ENCODE assay signal across 23 cellular contexts in the genomic region with DNA sequence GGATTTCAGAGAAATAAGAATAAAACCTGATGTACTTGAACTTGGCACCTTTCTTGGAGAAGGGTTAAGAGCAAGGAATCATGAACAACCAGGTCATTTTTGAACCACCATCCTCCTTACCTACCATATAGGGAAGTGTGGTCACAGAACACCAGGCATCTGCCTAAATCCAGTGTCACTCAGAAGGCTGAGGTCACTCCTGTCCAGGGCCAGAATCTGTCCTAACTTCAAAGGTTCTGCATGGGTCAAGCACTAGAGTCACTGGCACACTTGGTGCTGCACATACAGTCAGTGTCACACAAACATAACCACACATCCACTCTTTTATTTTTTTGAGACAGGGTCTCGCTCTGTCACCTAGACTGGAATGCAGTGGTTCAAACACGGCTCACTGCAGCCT. TPM values are rescaled to one million over a fixed set of nuclear protein-coding genes. Genes with fewer than 3 reads are reported as not detected.
A peak's percentile ranks its signal among the peaks of the same experiment; 100 is the strongest.
DNase-seq lines count a peak whose midpoint lies in the region; ATAC-seq and TF ChIP-seq lines count a peak whose summit lies in the region.
"Had no signal": no experiment of that assay in that cellular context is flagged by ENCODE, and none has a peak within 500 bp of the region (broad histone marks: within the 10 kb centered on the region; RNA-seq: fewer than 3 reads in every experiment).

No MANE protein-coding gene starts in this region.

- H3K4me1 ChIP-seq in Loucy (ENCODE audit: insufficient read depth, low read length, poor library complexity, severe bottlenecking), result peaks cover 18% of the 10 kb centered on the region

- CTCF ChIA-PET in activated naive CD4-positive, alpha-beta T cell treated with anti-CD3 and anti-CD28 coated beads for 36 hours (lab: Charles Lee), result no interaction called here

- no peaks in the 10 kb centered on the region for H3F3A ChIP-seq in Loucy (ENCODE audit: low read depth)

- no peaks in the 10 kb centered on the region for H3K9me2 ChIP-seq in Loucy (replicated peaks; ENCODE audit: low read depth, low read length)

- H3K4me3 ChIP-seq in Loucy (ENCODE audit: low read length, poor library complexity, severe bottlenecking), result no peak overlapping the region
- H3K4me3 ChIP-seq: HAP-1 had no signal

- H3K27ac Mint-ChIP-seq in activated naive CD4-positive, alpha-beta T cell treated with anti-CD3 and anti-CD28 coated beads for 36 hours, result peak overlapping the region; percentile 24
- no peak overlapping the region for H3K27ac Mint-ChIP-seq in glutamatergic neuron (ENCODE audit: unreplicated experiment)
- peak overlapping the region; percentile 30 for H3K27ac Mint-ChIP-seq in stimulated activated effector memory CD8-positive, alpha-beta T cell treated with anti-CD3 and anti-CD28 coated beads, Interleukin-12 subunit alpha, Interleukin-12 subunit beta, amount 100 ng/mL, for 72 hours

- DNase-seq in activated naive CD4-positive, alpha-beta T cell treated with anti-CD3 and anti-CD28 coated beads for 36 hours, result no peak
- DNase-seq in activated naive CD4-positive, alpha-beta T cell (lab: John Stamatoyannopoulos, UW), result no peak
- DNase-seq in glutamatergic neuron, result no peak
- no peak for DNase-seq in stimulated activated effector memory CD8-positive, alpha-beta T cell treated with anti-CD3 and anti-CD28 coated beads, Interleukin-12 subunit alpha, Interleukin-12 subunit beta, amount 100 ng/mL, for 72 hours (ENCODE audit: low spot score in 2 of 2)
- no peak for DNase-seq in COR-L47 (lab: John Stamatoyannopoulos, UW)
- no peak for DNase-seq in NCI-H69 (lab: John Stamatoyannopoulos, UW)
- no peak for DNase-seq in NCI-H1092 treated with DMSO at 0.1 percent for 48 hours (lab: John Stamatoyannopoulos, UW)
- DNase-seq: activated CD8-positive, alpha-beta memory T cell treated with anti-CD3 and anti-CD28 coated beads, Interleukin-2, amount 50 U/mL, for 4 hours; activated gamma-delta T cell; anterior cingulate cortex; caudate nucleus; dermis blood vessel endothelial cell; DMS153; MM.1S; naive thymus-derived CD8-positive, alpha-beta T cell; NCI-H1436 treated with DMSO at 0.1 percent for 48 hours; NCI-H2171; NCI-H524 treated with DMSO at 0.1 percent for 48 hours; T-helper 9 cell had no signal

- H3K9me3 ChIP-seq in Loucy (ENCODE audit: insufficient read depth, low read depth, low read length), result no peaks in the 10 kb centered on the region
- H3K9me3 ChIP-seq: HAP-1 had no signal

- peak overlapping the region; percentile 53 for H3K4me3 Mint-ChIP-seq in activated naive CD4-positive, alpha-beta T cell treated with anti-CD3 and anti-CD28 coated beads for 36 hours
- H3K4me3 Mint-ChIP-seq in glutamatergic neuron (ENCODE audit: unreplicated experiment), result peak overlapping the region; percentile 67
- no peak overlapping the region for H3K4me3 Mint-ChIP-seq in stimulated activated effector memory CD8-positive, alpha-beta T cell treated with anti-CD3 and anti-CD28 coated beads, Interleukin-12 subunit alpha, Interleukin-12 subunit beta, amount 100 ng/mL, for 72 hours
- H3K4me3 Mint-ChIP-seq: CD14-positive monocyte had no signal

- ATAC-seq in stimulated activated effector memory CD8-positive, alpha-beta T cell treated with anti-CD3 and anti-CD28 coated beads, Interleukin-12 subunit alpha, Interleukin-12 subunit beta, amount 100 ng/mL, for 72 hours, result no peak
- ATAC-seq: naive thymus-derived CD8-positive, alpha-beta T cell; sciatic nerve had no signal

- H3K9me3 Mint-ChIP-seq in activated naive CD4-positive, alpha-beta T cell treated with anti-CD3 and anti-CD28 coated beads for 36 hours, result no peaks in the 10 kb centered on the region
- no peaks in the 10 kb centered on the region for H3K9me3 Mint-ChIP-seq in glutamatergic neuron (ENCODE audit: unreplicated experiment)
- no peaks in the 10 kb centered on the region for H3K9me3 Mint-ChIP-seq in stimulated activated effector memory CD8-positive, alpha-beta T cell treated with anti-CD3 and anti-CD28 coated beads, Interleukin-12 subunit alpha, Interleukin-12 subunit beta, amount 100 ng/mL, for 72 hours
- H3K9me3 Mint-ChIP-seq: naive thymus-derived CD8-positive, alpha-beta T cell had no signal

- peaks cover 7% of the 10 kb centered on the region for H3K36me3 Mint-ChIP-seq in activated naive CD4-positive, alpha-beta T cell treated with anti-CD3 and anti-CD28 coated beads for 36 hours (ENCODE audit: low read depth)
- no peaks in the 10 kb centered on the region for H3K36me3 Mint-ChIP-seq in glutamatergic neuron (ENCODE audit: unreplicated experiment)
- peaks cover 18% of the 10 kb centered on the region for H3K36me3 Mint-ChIP-seq in stimulated activated effector memory CD8-positive, alpha-beta T cell treated with anti-CD3 and anti-CD28 coated beads, Interleukin-12 subunit alpha, Interleukin-12 subunit beta, amount 100 ng/mL, for 72 hours

- no peak overlapping the region for H2AFZ ChIP-seq in Loucy (ENCODE audit: low read length)

- H3K27me3 Mint-ChIP-seq in activated naive CD4-positive, alpha-beta T cell treated with anti-CD3 and anti-CD28 coated beads for 36 hours (ENCODE audit: low read depth), result no peaks in the 10 kb centered on the region
- no peaks in the 10 kb centered on the region for H3K27me3 Mint-ChIP-seq in glutamatergic neuron (ENCODE audit: unreplicated experiment)
- H3K27me3 Mint-ChIP-seq: naive thymus-derived CD8-positive, alpha-beta T cell had no signal

- peak overlapping the region; percentile 14 for H3K4me2 ChIP-seq in Loucy (ENCODE audit: low read depth, low read length, poor library complexity, severe bottlenecking)

- no peaks in the 10 kb centered on the region for H3K36me3 ChIP-seq in Loucy (ENCODE audit: insufficient read depth, low read length)

- H3K9ac ChIP-seq in Loucy (ENCODE audit: low read depth, low read length, poor library complexity, severe bottlenecking), result no peak overlapping the region

- H3K27me3 ChIP-seq in Loucy (ENCODE audit: insufficient read depth, low read length, poor library complexity, severe bottlenecking), result no peaks in the 10 kb centered on the region

- peaks cover 37% of the 10 kb centered on the region for H3K79me2 ChIP-seq in Loucy (ENCODE audit: insufficient read depth, low read length)

- intact Hi-C loops in activated naive CD4-positive, alpha-beta T cell treated with anti-CD3 and anti-CD28 coated beads for 36 hours (cut with micrococcal nuclease), result loop anchor here (10.0 kb wide), 4 partner anchors 202 to 1252 kb away; a partner anchor contains a TSS

- no peak for TF ChIP-seq CTCF in Loucy (conservative IDR thresholded peaks at IDR 0.05; ENCODE audit: low read length)
- no peak for TF ChIP-seq CTCF in glutamatergic neuron (IDR thresholded peaks at IDR 0.05; ENCODE audit: partially characterized antibody, unreplicated experiment)

- peaks cover 25% of the 10 kb centered on the region for H4K20me1 ChIP-seq in Loucy (ENCODE audit: insufficient read depth, low read length, poor library complexity, severe bottlenecking)

- peaks cover 17% of the 10 kb centered on the region for H3K4me1 Mint-ChIP-seq in activated naive CD4-positive, alpha-beta T cell treated with anti-CD3 and anti-CD28 coated beads for 36 hours (ENCODE audit: low read depth)
- H3K4me1 Mint-ChIP-seq in glutamatergic neuron (ENCODE audit: low read depth, unreplicated experiment), result peaks cover 2% of the 10 kb centered on the region
- peaks cover 8% of the 10 kb centered on the region for H3K4me1 Mint-ChIP-seq in stimulated activated effector memory CD8-positive, alpha-beta T cell treated with anti-CD3 and anti-CD28 coated beads, Interleukin-12 subunit alpha, Interleukin-12 subunit beta, amount 100 ng/mL, for 72 hours

RNA-seq across cellular contexts. Expression of a gene that starts 1.6 kb away (rescaled TPM):
- total RNA-seq in activated naive CD4-positive, alpha-beta T cell treated with anti-CD3 and anti-CD28 coated beads for 36 hours, result 1 to 10 TPM; 2.0 to 2.2 TPM
- total RNA-seq in glutamatergic neuron (ENCODE audit: unreplicated experiment), result 5.6 TPM

RNA-seq across cellular contexts. Expression of a gene that starts 2.0 kb away (rescaled TPM):
- 10 to 100 TPM; 78.2 to 79.2 TPM for total RNA-seq in activated naive CD4-positive, alpha-beta T cell treated with anti-CD3 and anti-CD28 coated beads for 36 hours
- 59.6 TPM for total RNA-seq in glutamatergic neuron (ENCODE audit: unreplicated experiment)
